ENCODE assay signal across 9 cellular contexts in the genomic region with DNA sequence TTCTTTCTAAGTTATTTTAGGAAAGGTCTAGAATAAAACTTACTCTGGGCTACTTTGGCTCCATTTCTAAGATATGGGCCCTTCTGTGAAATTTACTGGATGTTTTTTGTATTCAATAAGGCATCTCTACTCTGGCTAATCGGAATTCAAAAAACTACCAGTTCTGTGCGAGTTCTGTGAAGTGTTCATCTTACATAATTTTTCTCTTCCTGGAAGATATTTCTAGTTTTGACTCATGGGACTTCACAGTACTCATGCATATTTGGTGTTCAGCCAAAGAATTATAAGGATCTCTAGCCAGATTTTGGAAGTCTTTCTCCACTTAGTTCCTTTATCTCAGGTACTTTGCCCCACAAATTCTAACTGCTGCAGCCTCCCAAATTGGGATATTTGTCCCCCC. TPM values are rescaled to one million over a fixed set of nuclear protein-coding genes. Genes with fewer than 3 reads are reported as not detected.
DNase-seq lines count a peak whose midpoint lies in the region; ATAC-seq and TF ChIP-seq lines count a peak whose summit lies in the region.
"Had no signal": no experiment of that assay in that cellular context is flagged by ENCODE, and none has a peak within 500 bp of the region (broad histone marks: within the 10 kb centered on the region; RNA-seq: fewer than 3 reads in every experiment).

No MANE protein-coding gene starts in this region.

- CTCF ChIA-PET in activated B cell treated with CpG ODN at 0.5 μM for 24 hours (lab: Charles Lee), result no interaction called here

- H3K27ac ChIP-seq in heart right ventricle (peak overlapping the region in 7 of 10 donors; percentile 22 to 68 (median 55)), transverse colon (peak overlapping the region; percentile 55 to 67 (median 60))

- no peaks in the 10 kb centered on the region for H3K9me3 ChIP-seq in heart right ventricle
- H3K9me3 ChIP-seq in transverse colon, result no peaks in the 10 kb centered on the region

- peaks cover 0 to 2% of the 10 kb centered on the region in 2 donors for H3K9me3 Mint-ChIP-seq in activated T-cell treated with anti-CD3 and anti-CD28 coated beads, Interleukin-2, amount 50 U/mL, for 72 hours
- H3K9me3 Mint-ChIP-seq in activated B cell treated with CpG ODN at 0.5 μM for 24 hours, result no peaks in the 10 kb centered on the region

- POLR2A ChIA-PET in activated B cell treated with CpG ODN at 0.5 μM for 24 hours (lab: Charles Lee), result interaction anchor here (0.7 to 2.0 kb wide), 7 partner anchors 15 to 147 kb away, joined by 3 to 21 read pairs (median 5); partner anchors contain the start of gene MBNL1

- H3K36me3 Mint-ChIP-seq in activated T-cell treated with anti-CD3 and anti-CD28 coated beads, Interleukin-2, amount 50 U/mL, for 72 hours (ENCODE audit: insufficient read depth in 2 of 2), result no peaks in the 10 kb centered on the region
- no peaks in the 10 kb centered on the region for H3K36me3 Mint-ChIP-seq in activated B cell treated with CpG ODN at 0.5 μM for 24 hours (ENCODE audit: low read depth)

- intact Hi-C loops in activated B cell treated with CpG ODN at 0.5 μM for 24 hours (cut with micrococcal nuclease) (loop anchor here (1.0 kb wide), 1 partner anchor 9 kb away; no protein-coding TSS in a partner anchor), heart right ventricle (cut with DNase I) (loop anchor here in 2 of 10 donors (10.0 kb wide), 1 partner anchor 222 kb away; no protein-coding TSS in a partner anchor), transverse colon (cut with DNase I; ENCODE audit: low total_unique reads) (no loop called here)

- H3K4me1 Mint-ChIP-seq in activated T-cell treated with anti-CD3 and anti-CD28 coated beads, Interleukin-2, amount 50 U/mL, for 72 hours (ENCODE audit: low read depth), result peaks cover 81% of the 10 kb centered on the region
- H3K4me1 Mint-ChIP-seq in activated B cell treated with CpG ODN at 0.5 μM for 24 hours, result peaks cover 66% of the 10 kb centered on the region

- H3K27me3 Mint-ChIP-seq in activated T-cell treated with anti-CD3 and anti-CD28 coated beads, Interleukin-2, amount 50 U/mL, for 72 hours (ENCODE audit: low read depth), result no peaks in the 10 kb centered on the region
- H3K27me3 Mint-ChIP-seq in activated B cell treated with CpG ODN at 0.5 μM for 24 hours, result no peaks in the 10 kb centered on the region

- in situ Hi-C loops in transverse colon (cut with MboI; ENCODE audit: low pct_ligation_motif_present in 1 of 4, low pct_unique_long_range_greater_than_20kb in 1 of 4, low sequenced_read_pairs in 3 of 4), result no loop called here

- DNase-seq in activated T-cell treated with anti-CD3 and anti-CD28 coated beads, Interleukin-2, amount 50 U/mL, for 72 hours, result no peak
- no peak for DNase-seq in activated T-cell treated with anti-CD3 and anti-CD28 coated beads, Interleukin-2, amount 50 U/mL, for 48 hours
- DNase-seq in activated B cell treated with CpG ODN at 0.5 μM for 24 hours (no peak), heart right ventricle (no peak), transverse colon (no peak), DMS153 treated with DMSO at 0.1 percent for 48 hours (lab: John Stamatoyannopoulos, UW; ENCODE audit: unreplicated experiment) (no peak), SW480 (ENCODE audit: low spot score) (no peak)
- DNase-seq: anterior cingulate cortex had no signal

- peaks cover 0 to 49% (median 7%) of the 10 kb centered on the region in 9 donors for H3K4me1 ChIP-seq in heart right ventricle
- peaks cover 0 to 24% (median 4%) of the 10 kb centered on the region in 4 donors for H3K4me1 ChIP-seq in transverse colon

- no peak for TF ChIP-seq POLR2A in transverse colon (IDR thresholded peaks at IDR 0.05)

- ATAC-seq in activated T-cell treated with anti-CD3 and anti-CD28 coated beads, Interleukin-2, amount 50 U/mL, for 72 hours (replicated peaks in 1 of 2), result peak; percentile 63 to 73
- peak; percentile 32 for ATAC-seq in activated B cell treated with CpG ODN at 0.5 μM for 24 hours (ENCODE audit: low read depth)
- peak in 7 of 8 donors; percentile 58 to 79 (median 73) for ATAC-seq in heart right ventricle
- ATAC-seq in GM19324 (IDR thresholded peaks at IDR 0.05; ENCODE audit: low FRiP score, unreplicated experiment), result no peak

- H3K27ac Mint-ChIP-seq in activated T-cell treated with anti-CD3 and anti-CD28 coated beads, Interleukin-2, amount 50 U/mL, for 72 hours, result peak overlapping the region; percentile 93
- H3K27ac Mint-ChIP-seq in activated B cell treated with CpG ODN at 0.5 μM for 24 hours, result peak overlapping the region; percentile 82

- peak overlapping the region; percentile 71 to 85 for H3K4me3 Mint-ChIP-seq in activated T-cell treated with anti-CD3 and anti-CD28 coated beads, Interleukin-2, amount 50 U/mL, for 72 hours
- H3K4me3 Mint-ChIP-seq in activated B cell treated with CpG ODN at 0.5 μM for 24 hours, result peak overlapping the region; percentile 60

- no peak for TF ChIP-seq CTCF in activated B cell treated with CpG ODN at 0.5 μM for 24 hours (IDR thresholded peaks at IDR 0.05)
- TF ChIP-seq CTCF in heart right ventricle (IDR thresholded peaks at IDR 0.05), result no peak
- no peak for TF ChIP-seq CTCF in transverse colon (IDR thresholded peaks at IDR 0.05)

- H3K36me3 ChIP-seq in heart right ventricle (no peaks in the 10 kb centered on the region), transverse colon (no peaks in the 10 kb centered on the region)

- H3K4me3 ChIP-seq in heart right ventricle (no peak overlapping the region), transverse colon (no peak overlapping the region)

- 42 to 45% methylated on average over 2 of the region's 2 CpGs for WGBS in heart right ventricle, 2 donors
- WGBS in transverse colon (ENCODE audit: low coverage in 1 of 2), 2 donors, result 24 to 41% methylated on average over 2 of the region's 2 CpGs

- H3K27me3 ChIP-seq in heart right ventricle (no peaks in the 10 kb centered on the region), transverse colon (no peaks in the 10 kb centered on the region)

- TF ChIP-seq EP300 in transverse colon (IDR thresholded peaks at IDR 0.05; ENCODE audit: low read depth), result no peak

RNA-seq across cellular contexts. Expression of gene MBNL1, which starts 46.4 kb away (rescaled TPM):
- 100 to 1,000 TPM; 299 to 323 TPM for total RNA-seq in activated T-cell treated with anti-CD3 and anti-CD28 coated beads, Interleukin-2, amount 50 U/mL, for 72 hours
- total RNA-seq in activated B cell treated with CpG ODN at 0.5 μM for 24 hours, result 489 and 561 TPM in 2 replicates
- 100 to 1,000 TPM; 173 to 236 (median 190) TPM for total RNA-seq in heart right ventricle
- 10 to 100 TPM; 33.1 to 55.9 TPM for polyA plus RNA-seq in heart right ventricle
- 100 to 1,000 TPM; 232 to 658 (median 509) TPM for total RNA-seq in transverse colon
